Comparison of ENCODE assay signal across 1 cellular context in genomic region chr9:115058684-115059315, GRCh38.
TF ChIP-seq lines count a peak whose summit lies in the region.

No MANE protein-coding gene starts in this region.

TF ChIP-seq in SK-N-SH, 30 proteins besides CTCF, POLR2A, EP300 and RAD21 (continued from another document):
- TF ChIP-seq, protein P1, sequence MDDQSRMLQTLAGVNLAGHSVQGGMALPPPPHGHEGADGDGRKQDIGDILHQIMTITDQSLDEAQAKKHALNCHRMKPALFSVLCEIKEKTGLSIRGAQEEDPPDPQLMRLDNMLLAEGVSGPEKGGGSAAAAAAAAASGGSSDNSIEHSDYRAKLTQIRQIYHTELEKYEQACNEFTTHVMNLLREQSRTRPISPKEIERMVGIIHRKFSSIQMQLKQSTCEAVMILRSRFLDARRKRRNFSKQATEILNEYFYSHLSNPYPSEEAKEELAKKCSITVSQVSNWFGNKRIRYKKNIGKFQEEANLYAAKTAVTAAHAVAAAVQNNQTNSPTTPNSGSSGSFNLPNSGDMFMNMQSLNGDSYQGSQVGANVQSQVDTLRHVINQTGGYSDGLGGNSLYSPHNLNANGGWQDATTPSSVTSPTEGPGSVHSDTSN (IDR thresholded peaks at IDR 0.05), result no peak
- TF ChIP-seq YY1 (IDR thresholded peaks at IDR 0.05; ENCODE audit: low read depth) (no peak), SIN3A (IDR thresholded peaks at IDR 0.05; ENCODE audit: borderline replicate concordance, low read depth, low read length) (no peak), POLR2AphosphoS5 (IDR thresholded peaks at IDR 0.05; ENCODE audit: low read depth, low read length) (peak; percentile 27; the same call in 1 of the 2 replicates), RXRA (IDR thresholded peaks at IDR 0.05; ENCODE audit: borderline replicate concordance, low read depth) (no peak), IRF3 (IDR thresholded peaks at IDR 0.05; ENCODE audit: low read depth, low read length) (no peak), CHD2 (IDR thresholded peaks at IDR 0.05; ENCODE audit: low read length, partially characterized antibody) (no peak), TEAD4 (IDR thresholded peaks at IDR 0.05; ENCODE audit: borderline replicate concordance, insufficient read depth) (no peak), GABPA (IDR thresholded peaks at IDR 0.05; ENCODE audit: low read depth) (no peak), NRF1 (IDR thresholded peaks at IDR 0.05; ENCODE audit: low read depth, low read length) (no peak), FOXJ3 (CRISPR knock-in tag; IDR thresholded peaks at IDR 0.05) (no peak), TAF1 (IDR thresholded peaks at IDR 0.05; ENCODE audit: borderline replicate concordance, low read depth, low read length) (no peak)
- TF ChIP-seq, protein P2, sequence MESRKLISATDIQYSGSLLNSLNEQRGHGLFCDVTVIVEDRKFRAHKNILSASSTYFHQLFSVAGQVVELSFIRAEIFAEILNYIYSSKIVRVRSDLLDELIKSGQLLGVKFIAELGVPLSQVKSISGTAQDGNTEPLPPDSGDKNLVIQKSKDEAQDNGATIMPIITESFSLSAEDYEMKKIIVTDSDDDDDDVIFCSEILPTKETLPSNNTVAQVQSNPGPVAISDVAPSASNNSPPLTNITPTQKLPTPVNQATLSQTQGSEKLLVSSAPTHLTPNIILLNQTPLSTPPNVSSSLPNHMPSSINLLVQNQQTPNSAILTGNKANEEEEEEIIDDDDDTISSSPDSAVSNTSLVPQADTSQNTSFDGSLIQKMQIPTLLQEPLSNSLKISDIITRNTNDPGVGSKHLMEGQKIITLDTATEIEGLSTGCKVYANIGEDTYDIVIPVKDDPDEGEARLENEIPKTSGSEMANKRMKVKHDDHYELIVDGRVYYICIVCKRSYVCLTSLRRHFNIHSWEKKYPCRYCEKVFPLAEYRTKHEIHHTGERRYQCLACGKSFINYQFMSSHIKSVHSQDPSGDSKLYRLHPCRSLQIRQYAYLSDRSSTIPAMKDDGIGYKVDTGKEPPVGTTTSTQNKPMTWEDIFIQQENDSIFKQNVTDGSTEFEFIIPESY (IDR thresholded peaks at IDR 0.05; ENCODE audit: borderline replicate concordance, low read depth), result no peak
